Comparison of ENCODE assay signal across 8 cellular contexts in the genomic region with DNA sequence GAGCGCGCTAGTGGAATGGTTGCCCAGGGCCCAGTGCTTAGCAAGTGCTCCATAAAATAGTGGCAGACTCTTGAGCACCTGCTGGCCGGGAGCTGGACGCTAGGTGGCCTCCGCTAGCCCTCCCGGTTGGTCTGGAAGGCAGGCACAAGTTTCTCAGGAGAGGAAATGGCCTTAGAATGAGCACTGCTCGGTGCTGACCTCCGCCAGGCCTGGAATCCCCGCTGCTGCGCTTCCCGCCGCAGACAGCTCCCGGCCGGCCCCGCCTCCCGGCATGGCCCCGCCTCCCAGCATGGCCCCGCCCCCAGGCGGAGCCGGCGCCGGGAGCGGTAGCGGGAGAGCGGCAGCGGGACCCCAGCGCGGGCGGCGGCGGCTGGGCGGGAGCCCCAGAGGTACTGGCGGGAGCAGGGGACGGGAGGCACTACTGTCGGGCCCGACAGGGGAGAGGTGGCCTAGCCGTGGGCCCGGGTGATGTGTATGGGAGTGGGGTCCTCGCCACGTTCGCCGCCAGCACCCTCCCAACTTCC. TPM values are rescaled to one million over a fixed set of nuclear protein-coding genes. Genes with fewer than 3 reads are reported as not detected.
DNase-seq lines count a peak whose midpoint lies in the region; ATAC-seq and TF ChIP-seq lines count a peak whose summit lies in the region.

SIPA1 (plus strand) TSS at position 308 of the 524 bp plus-strand sequence. CDS start 2,821 bp downstream, outside the sequence.

- H3K4me3 ChIP-seq in lower leg skin (ENCODE audit: low read depth, poor library complexity, severe bottlenecking), result peak within 1 kb of the TSS; percentile 62

- no peak for TF ChIP-seq POLR2A in lower leg skin (IDR thresholded peaks at IDR 0.05)

- 4 to 7% methylated on average over 20 to 37 of the region's 42 CpGs for WGBS in lower leg skin, 2 donors

- H3K9me3 Mint-ChIP-seq in activated CD4-positive, alpha-beta memory T cell treated with anti-CD3 and anti-CD28 coated beads for 36 hours, result no peaks in the 10 kb centered on the region

- ATAC-seq in HG02852 (IDR thresholded peaks at IDR 0.05; ENCODE audit: unreplicated experiment), result peak; percentile 62

- CTCF ChIA-PET in activated CD4-positive, alpha-beta memory T cell treated with anti-CD3 and anti-CD28 coated beads for 36 hours (lab: Charles Lee), result interaction anchor here (0.8 to 3.6 kb wide), 10 partner anchors 10 to 384 kb away, joined by 3 to 18 read pairs (median 3); no protein-coding TSS in a partner anchor

- TF ChIP-seq CTCF in GM12874 (IDR thresholded peaks at IDR 0.05; ENCODE audit: insufficient read depth, low read depth, low read length) (peak; percentile 39), lower leg skin (IDR thresholded peaks at IDR 0.05) (no peak)

- peaks cover 38% of the 10 kb centered on the region for H3K4me1 Mint-ChIP-seq in activated CD4-positive, alpha-beta memory T cell treated with anti-CD3 and anti-CD28 coated beads for 36 hours (ENCODE audit: low read depth)

- peak within 1 kb of the TSS; percentile 85 for H3K4me3 Mint-ChIP-seq in activated CD4-positive, alpha-beta memory T cell treated with anti-CD3 and anti-CD28 coated beads for 36 hours

- DNase-seq in NCI-H226 (peak; percentile 90), ecto neural progenitor cell (ENCODE audit: low spot score) (peak; percentile 91), lower leg skin (ENCODE audit: low spot score in 2 of 2) (peak in 1 of 2 donors; percentile 46), GM19240 (ENCODE audit: insufficient read length, low spot score) (no peak)
- DNase-seq in activated CD4-positive, alpha-beta memory T cell treated with anti-CD3 and anti-CD28 coated beads for 36 hours, result peak; percentile 75
- DNase-seq in stimulated activated CD4-positive, alpha-beta T cell treated with anti-CD3 and anti-CD28 coated beads, Interleukin-4, amount 100 ng/mL, for 4 hours, result peak; percentile 58 to 75

- peaks cover 42% of the 10 kb centered on the region for H3K36me3 Mint-ChIP-seq in activated CD4-positive, alpha-beta memory T cell treated with anti-CD3 and anti-CD28 coated beads for 36 hours

- intact Hi-C loops in activated CD4-positive, alpha-beta memory T cell treated with anti-CD3 and anti-CD28 coated beads for 36 hours (cut with micrococcal nuclease), result loop anchor here (1.0 to 2.0 kb wide), 3 partner anchors 23 to 63 kb away; partner anchors contain the start of gene PCNX3
- intact Hi-C loops in lower leg skin (cut with DNase I; ENCODE audit: low total_unique reads), result no loop called here

- H3K27ac Mint-ChIP-seq in activated CD4-positive, alpha-beta memory T cell treated with anti-CD3 and anti-CD28 coated beads for 36 hours, result peak within 1 kb of the TSS; percentile 95

- no peaks in the 10 kb centered on the region for H3K27me3 Mint-ChIP-seq in activated CD4-positive, alpha-beta memory T cell treated with anti-CD3 and anti-CD28 coated beads for 36 hours

- POLR2A ChIA-PET in activated CD4-positive, alpha-beta memory T cell treated with anti-CD3 and anti-CD28 coated beads for 36 hours (lab: Charles Lee), result interaction anchor here (0.7 to 1.7 kb wide), 6 partner anchors 14 to 97 kb away, joined by 3 to 7 read pairs (median 6); partner anchors contain the start of genes PCNX3 and RELA

RNA-seq across cellular contexts. Expression of gene SIPA1, which starts in this region (rescaled TPM):
- total RNA-seq in activated CD4-positive, alpha-beta memory T cell treated with anti-CD3 and anti-CD28 coated beads for 36 hours, result 100 to 1,000 TPM; 163 to 167 TPM
- total RNA-seq in lower leg skin, result 10 to 100 TPM; 25.3 to 34.4 (median 28.6) TPM

Comparison
In these comparisons a context has a peak if more than half of its experiments do, and no peak if none do; other contexts are left out.
1. RNA of gene SIPA1 (total RNA-seq): 163 to 167 TPM in activated CD4-positive, alpha-beta memory T cell treated with anti-CD3 and anti-CD28 coated beads for 36 hours; 25.3 to 34.4 TPM in lower leg skin; every median in the first group is over 4 times any median in the second.